ENCODE assay signal across 1 cellular context in the genomic region with DNA sequence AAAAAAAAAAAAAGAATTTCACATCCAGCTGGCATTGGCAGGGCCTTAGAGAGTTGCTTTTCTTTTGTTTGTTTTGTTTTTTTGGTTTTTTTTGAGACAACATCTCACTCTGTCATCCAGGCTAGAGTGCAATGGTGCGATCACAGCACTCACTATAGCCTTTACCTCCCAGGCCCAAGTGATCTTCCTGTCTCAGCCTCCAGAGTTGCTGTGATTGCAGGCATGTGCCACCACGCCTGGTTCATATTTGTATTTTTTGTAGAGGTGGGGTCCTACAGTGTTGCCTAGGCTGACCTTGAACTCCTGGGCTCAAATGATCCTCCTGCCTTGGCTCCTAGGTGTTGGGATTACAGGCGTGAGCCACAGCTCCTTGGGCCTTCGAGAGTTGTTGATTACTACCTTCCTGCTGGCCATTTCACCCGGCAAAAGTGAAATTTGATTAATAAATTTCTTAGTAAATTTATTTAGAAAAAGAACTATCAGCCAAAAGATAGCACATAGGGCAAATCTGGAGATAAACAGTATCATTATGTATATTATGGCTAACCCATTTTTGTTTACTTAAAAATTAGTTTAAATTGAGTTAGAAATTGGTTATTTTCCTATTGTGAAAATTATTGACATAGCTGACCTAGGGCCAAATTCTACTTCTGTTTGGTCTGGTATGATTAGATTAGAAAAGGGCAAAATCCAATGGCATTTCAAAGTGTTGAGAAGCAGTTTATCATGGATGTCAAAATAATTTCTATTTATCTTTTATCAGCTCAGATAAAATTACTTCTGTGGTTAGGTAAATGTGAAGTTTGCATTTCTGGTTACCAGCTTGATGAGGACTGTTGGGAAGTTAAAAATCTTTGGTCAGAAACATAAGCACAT.
A peak's percentile ranks its signal among the peaks of the same experiment; 100 is the strongest.
TF ChIP-seq lines count a peak whose summit lies in the region.

No MANE protein-coding gene starts in this region.

TF ChIP-seq in HepG2, 621 proteins besides CTCF, POLR2A, EP300 and RAD21 (continued from another document and continues in another):
- TF ChIP-seq, protein P1, sequence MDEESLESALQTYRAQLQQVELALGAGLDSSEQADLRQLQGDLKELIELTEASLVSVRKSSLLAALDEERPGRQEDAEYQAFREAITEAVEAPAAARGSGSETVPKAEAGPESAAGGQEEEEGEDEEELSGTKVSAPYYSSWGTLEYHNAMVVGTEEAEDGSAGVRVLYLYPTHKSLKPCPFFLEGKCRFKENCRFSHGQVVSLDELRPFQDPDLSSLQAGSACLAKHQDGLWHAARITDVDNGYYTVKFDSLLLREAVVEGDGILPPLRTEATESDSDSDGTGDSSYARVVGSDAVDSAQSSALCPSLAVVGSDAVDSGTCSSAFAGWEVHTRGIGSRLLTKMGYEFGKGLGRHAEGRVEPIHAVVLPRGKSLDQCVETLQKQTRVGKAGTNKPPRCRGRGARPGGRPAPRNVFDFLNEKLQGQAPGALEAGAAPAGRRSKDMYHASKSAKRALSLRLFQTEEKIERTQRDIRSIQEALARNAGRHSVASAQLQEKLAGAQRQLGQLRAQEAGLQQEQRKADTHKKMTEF (CRISPR knock-in tag; IDR thresholded peaks at IDR 0.05) = no peak
- TF ChIP-seq HOXD1 (CRISPR knock-in tag; IDR thresholded peaks at IDR 0.05) (no peak), ZNF484 (CRISPR knock-in tag; IDR thresholded peaks at IDR 0.05; ENCODE audit: borderline replicate concordance, low read depth) (no peak), ZNF674 (CRISPR knock-in tag; IDR thresholded peaks at IDR 0.05; ENCODE audit: low read depth) (no peak), ZNF34 (CRISPR knock-in tag; IDR thresholded peaks at IDR 0.05; ENCODE audit: borderline replicate concordance) (no peak), GZF1 (CRISPR knock-in tag; IDR thresholded peaks at IDR 0.05) (no peak), HNF4A (CRISPR knock-in tag; IDR thresholded peaks at IDR 0.05) (peak; percentile 51; the same call in 1 of the 2 replicates), NAIF1 (CRISPR knock-in tag; IDR thresholded peaks at IDR 0.05; ENCODE audit: borderline replicate concordance) (no peak), KDM6A (CRISPR knock-in tag; IDR thresholded peaks at IDR 0.05; ENCODE audit: low read depth) (no peak), ZSCAN12 (CRISPR knock-in tag; IDR thresholded peaks at IDR 0.05) (no peak), ZMYM4 (CRISPR knock-in tag; IDR thresholded peaks at IDR 0.05) (0 out of 2 replicates have a peak, but pooled peaks have one; percentile 31), KAT7 (CRISPR knock-in tag; IDR thresholded peaks at IDR 0.05; ENCODE audit: borderline replicate concordance) (no peak), NCOR1 (IDR thresholded peaks at IDR 0.05; ENCODE audit: borderline replicate concordance, low read length) (peak; percentile 58; the same call in 1 of the 2 replicates), ZSCAN25 (CRISPR knock-in tag; IDR thresholded peaks at IDR 0.05) (no peak), KMT2A (CRISPR knock-in tag; IDR thresholded peaks at IDR 0.05) (no peak), ZFX (CRISPR knock-in tag; IDR thresholded peaks at IDR 0.05; ENCODE audit: low read depth) (no peak), GABPB1 (CRISPR knock-in tag; IDR thresholded peaks at IDR 0.05) (no peak), ZSCAN22 (CRISPR knock-in tag; IDR thresholded peaks at IDR 0.05) (no peak), ZFY (CRISPR knock-in tag; IDR thresholded peaks at IDR 0.05) (no peak), NR2F1 (CRISPR knock-in tag; IDR thresholded peaks at IDR 0.05) (no peak), BRCA1 (CRISPR knock-in tag; IDR thresholded peaks at IDR 0.05) (no peak), SETDB1 (CRISPR knock-in tag; IDR thresholded peaks at IDR 0.05; ENCODE audit: borderline replicate concordance) (no peak), DPF2 (CRISPR knock-in tag; IDR thresholded peaks at IDR 0.05; ENCODE audit: borderline replicate concordance, low read depth) (no peak), ZNF703 (CRISPR knock-in tag; IDR thresholded peaks at IDR 0.05; ENCODE audit: borderline replicate concordance) (no peak), SNAPC2 (CRISPR knock-in tag; IDR thresholded peaks at IDR 0.05) (no peak), ZSCAN20 (CRISPR knock-in tag; IDR thresholded peaks at IDR 0.05; ENCODE audit: borderline replicate concordance) (no peak), KLF16 (CRISPR knock-in tag; IDR thresholded peaks at IDR 0.05) (no peak), ZKSCAN1 (IDR thresholded peaks at IDR 0.05; ENCODE audit: low read length) (no peak), ZNF607 (CRISPR knock-in tag; IDR thresholded peaks at IDR 0.05; ENCODE audit: borderline replicate concordance) (no peak), RXRB (CRISPR knock-in tag; IDR thresholded peaks at IDR 0.05; ENCODE audit: borderline replicate concordance) (no peak), KMT2B (CRISPR knock-in tag; IDR thresholded peaks at IDR 0.05) (no peak), ZNF136 (CRISPR knock-in tag; IDR thresholded peaks at IDR 0.05; ENCODE audit: low read depth) (no peak), ZNF317 (CRISPR knock-in tag; IDR thresholded peaks at IDR 0.05) (no peak)
- TF ChIP-seq, protein P2, sequence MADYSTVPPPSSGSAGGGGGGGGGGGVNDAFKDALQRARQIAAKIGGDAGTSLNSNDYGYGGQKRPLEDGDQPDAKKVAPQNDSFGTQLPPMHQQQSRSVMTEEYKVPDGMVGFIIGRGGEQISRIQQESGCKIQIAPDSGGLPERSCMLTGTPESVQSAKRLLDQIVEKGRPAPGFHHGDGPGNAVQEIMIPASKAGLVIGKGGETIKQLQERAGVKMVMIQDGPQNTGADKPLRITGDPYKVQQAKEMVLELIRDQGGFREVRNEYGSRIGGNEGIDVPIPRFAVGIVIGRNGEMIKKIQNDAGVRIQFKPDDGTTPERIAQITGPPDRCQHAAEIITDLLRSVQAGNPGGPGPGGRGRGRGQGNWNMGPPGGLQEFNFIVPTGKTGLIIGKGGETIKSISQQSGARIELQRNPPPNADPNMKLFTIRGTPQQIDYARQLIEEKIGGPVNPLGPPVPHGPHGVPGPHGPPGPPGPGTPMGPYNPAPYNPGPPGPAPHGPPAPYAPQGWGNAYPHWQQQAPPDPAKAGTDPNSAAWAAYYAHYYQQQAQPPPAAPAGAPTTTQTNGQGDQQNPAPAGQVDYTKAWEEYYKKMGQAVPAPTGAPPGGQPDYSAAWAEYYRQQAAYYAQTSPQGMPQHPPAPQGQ (CRISPR knock-in tag; IDR thresholded peaks at IDR 0.05; ENCODE audit: borderline replicate concordance) = no peak
- TF ChIP-seq, protein P3, sequence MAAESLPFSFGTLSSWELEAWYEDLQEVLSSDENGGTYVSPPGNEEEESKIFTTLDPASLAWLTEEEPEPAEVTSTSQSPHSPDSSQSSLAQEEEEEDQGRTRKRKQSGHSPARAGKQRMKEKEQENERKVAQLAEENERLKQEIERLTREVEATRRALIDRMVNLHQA (CRISPR knock-in tag; IDR thresholded peaks at IDR 0.05) = no peak
- TF ChIP-seq, protein P4, sequence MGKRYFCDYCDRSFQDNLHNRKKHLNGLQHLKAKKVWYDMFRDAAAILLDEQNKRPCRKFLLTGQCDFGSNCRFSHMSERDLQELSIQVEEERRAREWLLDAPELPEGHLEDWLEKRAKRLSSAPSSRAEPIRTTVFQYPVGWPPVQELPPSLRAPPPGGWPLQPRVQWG (CRISPR knock-in tag; IDR thresholded peaks at IDR 0.05; ENCODE audit: borderline replicate concordance, low read depth) = no peak
- TF ChIP-seq, protein P5, sequence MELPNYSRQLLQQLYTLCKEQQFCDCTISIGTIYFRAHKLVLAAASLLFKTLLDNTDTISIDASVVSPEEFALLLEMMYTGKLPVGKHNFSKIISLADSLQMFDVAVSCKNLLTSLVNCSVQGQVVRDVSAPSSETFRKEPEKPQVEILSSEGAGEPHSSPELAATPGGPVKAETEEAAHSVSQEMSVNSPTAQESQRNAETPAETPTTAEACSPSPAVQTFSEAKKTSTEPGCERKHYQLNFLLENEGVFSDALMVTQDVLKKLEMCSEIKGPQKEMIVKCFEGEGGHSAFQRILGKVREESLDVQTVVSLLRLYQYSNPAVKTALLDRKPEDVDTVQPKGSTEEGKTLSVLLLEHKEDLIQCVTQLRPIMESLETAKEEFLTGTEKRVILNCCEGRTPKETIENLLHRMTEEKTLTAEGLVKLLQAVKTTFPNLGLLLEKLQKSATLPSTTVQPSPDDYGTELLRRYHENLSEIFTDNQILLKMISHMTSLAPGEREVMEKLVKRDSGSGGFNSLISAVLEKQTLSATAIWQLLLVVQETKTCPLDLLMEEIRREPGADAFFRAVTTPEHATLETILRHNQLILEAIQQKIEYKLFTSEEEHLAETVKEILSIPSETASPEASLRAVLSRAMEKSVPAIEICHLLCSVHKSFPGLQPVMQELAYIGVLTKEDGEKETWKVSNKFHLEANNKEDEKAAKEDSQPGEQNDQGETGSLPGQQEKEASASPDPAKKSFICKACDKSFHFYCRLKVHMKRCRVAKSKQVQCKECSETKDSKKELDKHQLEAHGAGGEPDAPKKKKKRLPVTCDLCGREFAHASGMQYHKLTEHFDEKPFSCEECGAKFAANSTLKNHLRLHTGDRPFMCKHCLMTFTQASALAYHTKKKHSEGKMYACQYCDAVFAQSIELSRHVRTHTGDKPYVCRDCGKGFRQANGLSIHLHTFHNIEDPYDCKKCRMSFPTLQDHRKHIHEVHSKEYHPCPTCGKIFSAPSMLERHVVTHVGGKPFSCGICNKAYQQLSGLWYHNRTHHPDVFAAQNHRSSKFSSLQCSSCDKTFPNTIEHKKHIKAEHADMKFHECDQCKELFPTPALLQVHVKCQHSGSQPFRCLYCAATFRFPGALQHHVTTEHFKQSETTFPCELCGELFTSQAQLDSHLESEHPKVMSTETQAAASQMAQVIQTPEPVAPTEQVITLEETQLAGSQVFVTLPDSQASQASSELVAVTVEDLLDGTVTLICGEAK (IDR thresholded peaks at IDR 0.05) = no peak
- TF ChIP-seq, protein P5 (CRISPR knock-in tag; IDR thresholded peaks at IDR 0.05) = no peak
- TF ChIP-seq, protein P6, sequence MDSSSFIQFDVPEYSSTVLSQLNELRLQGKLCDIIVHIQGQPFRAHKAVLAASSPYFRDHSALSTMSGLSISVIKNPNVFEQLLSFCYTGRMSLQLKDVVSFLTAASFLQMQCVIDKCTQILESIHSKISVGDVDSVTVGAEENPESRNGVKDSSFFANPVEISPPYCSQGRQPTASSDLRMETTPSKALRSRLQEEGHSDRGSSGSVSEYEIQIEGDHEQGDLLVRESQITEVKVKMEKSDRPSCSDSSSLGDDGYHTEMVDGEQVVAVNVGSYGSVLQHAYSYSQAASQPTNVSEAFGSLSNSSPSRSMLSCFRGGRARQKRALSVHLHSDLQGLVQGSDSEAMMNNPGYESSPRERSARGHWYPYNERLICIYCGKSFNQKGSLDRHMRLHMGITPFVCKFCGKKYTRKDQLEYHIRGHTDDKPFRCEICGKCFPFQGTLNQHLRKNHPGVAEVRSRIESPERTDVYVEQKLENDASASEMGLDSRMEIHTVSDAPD (CRISPR knock-in tag; IDR thresholded peaks at IDR 0.05) = 0 out of 2 replicates have a peak, but pooled peaks have one; percentile 39
- TF ChIP-seq, protein P7, sequence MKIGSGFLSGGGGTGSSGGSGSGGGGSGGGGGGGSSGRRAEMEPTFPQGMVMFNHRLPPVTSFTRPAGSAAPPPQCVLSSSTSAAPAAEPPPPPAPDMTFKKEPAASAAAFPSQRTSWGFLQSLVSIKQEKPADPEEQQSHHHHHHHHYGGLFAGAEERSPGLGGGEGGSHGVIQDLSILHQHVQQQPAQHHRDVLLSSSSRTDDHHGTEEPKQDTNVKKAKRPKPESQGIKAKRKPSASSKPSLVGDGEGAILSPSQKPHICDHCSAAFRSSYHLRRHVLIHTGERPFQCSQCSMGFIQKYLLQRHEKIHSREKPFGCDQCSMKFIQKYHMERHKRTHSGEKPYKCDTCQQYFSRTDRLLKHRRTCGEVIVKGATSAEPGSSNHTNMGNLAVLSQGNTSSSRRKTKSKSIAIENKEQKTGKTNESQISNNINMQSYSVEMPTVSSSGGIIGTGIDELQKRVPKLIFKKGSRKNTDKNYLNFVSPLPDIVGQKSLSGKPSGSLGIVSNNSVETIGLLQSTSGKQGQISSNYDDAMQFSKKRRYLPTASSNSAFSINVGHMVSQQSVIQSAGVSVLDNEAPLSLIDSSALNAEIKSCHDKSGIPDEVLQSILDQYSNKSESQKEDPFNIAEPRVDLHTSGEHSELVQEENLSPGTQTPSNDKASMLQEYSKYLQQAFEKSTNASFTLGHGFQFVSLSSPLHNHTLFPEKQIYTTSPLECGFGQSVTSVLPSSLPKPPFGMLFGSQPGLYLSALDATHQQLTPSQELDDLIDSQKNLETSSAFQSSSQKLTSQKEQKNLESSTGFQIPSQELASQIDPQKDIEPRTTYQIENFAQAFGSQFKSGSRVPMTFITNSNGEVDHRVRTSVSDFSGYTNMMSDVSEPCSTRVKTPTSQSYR (CRISPR knock-in tag; IDR thresholded peaks at IDR 0.05; ENCODE audit: borderline replicate concordance) = no peak
- TF ChIP-seq, protein P8, sequence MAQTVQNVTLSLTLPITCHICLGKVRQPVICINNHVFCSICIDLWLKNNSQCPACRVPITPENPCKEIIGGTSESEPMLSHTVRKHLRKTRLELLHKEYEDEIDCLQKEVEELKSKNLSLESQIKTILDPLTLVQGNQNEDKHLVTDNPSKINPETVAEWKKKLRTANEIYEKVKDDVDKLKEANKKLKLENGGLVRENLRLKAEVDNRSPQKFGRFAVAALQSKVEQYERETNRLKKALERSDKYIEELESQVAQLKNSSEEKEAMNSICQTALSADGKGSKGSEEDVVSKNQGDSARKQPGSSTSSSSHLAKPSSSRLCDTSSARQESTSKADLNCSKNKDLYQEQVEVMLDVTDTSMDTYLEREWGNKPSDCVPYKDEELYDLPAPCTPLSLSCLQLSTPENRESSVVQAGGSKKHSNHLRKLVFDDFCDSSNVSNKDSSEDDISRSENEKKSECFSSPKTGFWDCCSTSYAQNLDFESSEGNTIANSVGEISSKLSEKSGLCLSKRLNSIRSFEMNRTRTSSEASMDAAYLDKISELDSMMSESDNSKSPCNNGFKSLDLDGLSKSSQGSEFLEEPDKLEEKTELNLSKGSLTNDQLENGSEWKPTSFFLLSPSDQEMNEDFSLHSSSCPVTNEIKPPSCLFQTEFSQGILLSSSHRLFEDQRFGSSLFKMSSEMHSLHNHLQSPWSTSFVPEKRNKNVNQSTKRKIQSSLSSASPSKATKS (CRISPR knock-in tag; IDR thresholded peaks at IDR 0.05) = no peak
